Comparison of ENCODE assay signal across 1 cellular context in the genomic region with DNA sequence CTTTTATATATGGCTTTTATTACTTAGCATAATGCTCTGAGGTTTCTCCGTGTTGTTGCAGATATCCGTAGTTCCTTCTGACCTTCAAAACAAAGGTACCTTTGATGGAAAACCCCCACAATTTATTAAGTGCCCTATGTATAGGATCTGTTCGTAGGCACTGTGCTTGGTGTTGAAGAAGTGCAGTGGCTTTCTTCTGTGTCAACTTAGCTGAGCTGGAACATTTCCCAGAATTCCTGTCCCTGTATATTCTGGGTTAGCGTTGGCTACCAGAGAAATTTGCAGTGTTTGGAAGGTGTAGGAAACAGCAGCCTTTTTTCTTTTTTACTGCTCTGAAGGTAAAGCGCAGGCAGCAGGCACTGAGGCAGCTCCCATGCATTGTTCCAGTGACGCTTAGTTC.
A peak's percentile ranks its signal among the peaks of the same experiment; 100 is the strongest.
TF ChIP-seq lines count a peak whose summit lies in the region.

No MANE protein-coding gene starts in this region.

TF ChIP-seq in HCT116, 20 proteins besides CTCF, POLR2A, EP300 and RAD21:
- TF ChIP-seq CBX3 (IDR thresholded peaks at IDR 0.05; ENCODE audit: low read depth) (no peak), CEBPB (IDR thresholded peaks at IDR 0.05; ENCODE audit: low read depth) (0 out of 2 replicates have a peak, but pooled peaks have one; percentile 12)
